Comparison of ENCODE assay signal across 9 cellular contexts in genomic region chr11:110463153-110463552, GRCh38. TPM values are rescaled to one million over a fixed set of nuclear protein-coding genes. Genes with fewer than 3 reads are reported as not detected.
DNase-seq lines count a peak whose midpoint lies in the region; ATAC-seq and TF ChIP-seq lines count a peak whose summit lies in the region.
"Had no signal": no experiment of that assay in that cellular context is flagged by ENCODE, and none has a peak within 500 bp of the region (broad histone marks: within the 10 kb centered on the region; RNA-seq: fewer than 3 reads in every experiment).

No MANE protein-coding gene starts in this region.

- no peaks in the 10 kb centered on the region for H3K9me2 ChIP-seq in GM23338 (ENCODE audit: insufficient read depth)

- H2AFZ ChIP-seq in GM23338: no peak overlapping the region

- H3K4me3 Mint-ChIP-seq in GM23338: no peak overlapping the region

- ATAC-seq in GM23338: peak; percentile 98
- peak; percentile 76 to 79 for ATAC-seq in lower lobe of right lung

- H3K9me3 ChIP-seq in lower lobe of right lung (no peaks in the 10 kb centered on the region), transverse colon (no peaks in the 10 kb centered on the region)

- TF ChIP-seq CTCF in GM23338 (conservative IDR thresholded peaks at IDR 0.05; ENCODE audit: low read depth in 2 of 2): peak; percentile 74 to 89
- TF ChIP-seq CTCF in lower lobe of right lung (IDR thresholded peaks at IDR 0.05): peak; percentile 54
- peak; percentile 24 to 51 (median 40) for TF ChIP-seq CTCF in transverse colon (IDR thresholded peaks at IDR 0.05)

- H3F3A ChIP-seq in GM23338 (replicated peaks; ENCODE audit: low read depth): no peaks in the 10 kb centered on the region

- H3K4me2 ChIP-seq in GM23338: no peak overlapping the region

- intact Hi-C loops in lower lobe of right lung (cut with DNase I): no loop called here
- intact Hi-C loops in transverse colon (cut with DNase I; ENCODE audit: low total_unique reads): no loop called here

- H3K4me1 ChIP-seq in GM23338 (ENCODE audit: insufficient read depth) (no peaks in the 10 kb centered on the region), lower lobe of right lung (no peaks in the 10 kb centered on the region), transverse colon (no peaks in the 10 kb centered on the region)

- DNase-seq in COR-L47 (lab: John Stamatoyannopoulos, UW) (peak; percentile 50), GM23338 (ENCODE audit: low spot score) (peak; percentile 71), NCI-H748 (lab: John Stamatoyannopoulos, UW; ENCODE audit: unreplicated experiment) (peak; percentile 68), cerebellar cortex (ENCODE audit: low spot score) (peak; percentile 28), lower lobe of right lung (peak; percentile 61), transverse colon (peak; percentile 46), NCI-H187 treated with DMSO at 0.1 percent for 48 hours (lab: John Stamatoyannopoulos, UW) (no peak), cortex of kidney (lab: John Stamatoyannopoulos, UW) (no peak)

- H3K27me3 Mint-ChIP-seq in GM23338 (ENCODE audit: insufficient read depth, low read depth, poor library complexity): no peaks in the 10 kb centered on the region
- H3K27me3 Mint-ChIP-seq: IgD-negative memory B cell had no signal

- no peaks in the 10 kb centered on the region for H3K9me3 Mint-ChIP-seq in GM23338
- H3K9me3 Mint-ChIP-seq: IgD-negative memory B cell had no signal

- no peak for TF ChIP-seq EP300 in transverse colon (IDR thresholded peaks at IDR 0.05; ENCODE audit: low read depth)

- no peaks in the 10 kb centered on the region for H3K36me3 Mint-ChIP-seq in GM23338 (ENCODE audit: low read depth)

- no peak for TF ChIP-seq POLR2A in transverse colon (IDR thresholded peaks at IDR 0.05)

- H3K27ac ChIP-seq in GM23338 (ENCODE audit: low read depth) (no peak overlapping the region), lower lobe of right lung (no peak overlapping the region), transverse colon (no peak overlapping the region)

- H3K4me3 ChIP-seq in GM23338 (no peak overlapping the region), lower lobe of right lung (no peak overlapping the region), transverse colon (no peak overlapping the region)

- H3K4me1 Mint-ChIP-seq in GM23338: no peaks in the 10 kb centered on the region
- H3K4me1 Mint-ChIP-seq: IgD-negative memory B cell had no signal

- H3K27ac Mint-ChIP-seq in GM23338: no peak overlapping the region

- H3K36me3 ChIP-seq in GM23338 (ENCODE audit: insufficient read depth) (no peaks in the 10 kb centered on the region), lower lobe of right lung (peaks cover 40% of the 10 kb centered on the region), transverse colon (no peaks in the 10 kb centered on the region)

- no peaks in the 10 kb centered on the region for H4K20me1 ChIP-seq in GM23338 (replicated peaks; ENCODE audit: insufficient read depth)

- WGBS in transverse colon (ENCODE audit: low coverage in 1 of 2), 2 donors: 39 to 43% methylated on average over 6 of the region's 6 CpGs

- H3K27me3 ChIP-seq in GM23338 (ENCODE audit: insufficient read depth) (no peaks in the 10 kb centered on the region), lower lobe of right lung (ENCODE audit: low read depth) (no peaks in the 10 kb centered on the region), transverse colon (no peaks in the 10 kb centered on the region)

- no peaks in the 10 kb centered on the region for H3K79me2 ChIP-seq in GM23338 (replicated peaks; ENCODE audit: insufficient read depth)

- in situ Hi-C loops in transverse colon (cut with MboI; ENCODE audit: low pct_ligation_motif_present in 1 of 4, low pct_unique_long_range_greater_than_20kb in 1 of 4, low sequenced_read_pairs in 3 of 4): loop anchor here (10.0 to 25.0 kb wide), 4 partner anchors 772 to 999 kb away; partner anchors contain the start of gene POU2AF2 (in 2 of the 4)

TF ChIP-seq in GM23338, 12 proteins besides CTCF, POLR2A, EP300 and RAD21 (continues in another document):
- TF ChIP-seq ZNF462 (CRISPR knock-in tag; IDR thresholded peaks at IDR 0.05): no peak
- no peak for TF ChIP-seq STAT1 (IDR thresholded peaks at IDR 0.05; ENCODE audit: unreplicated experiment)
- TF ChIP-seq NANOG (IDR thresholded peaks at IDR 0.05; ENCODE audit: borderline replicate concordance): no peak
- no peak for TF ChIP-seq CREB1 (CRISPR knock-in tag; IDR thresholded peaks at IDR 0.05; ENCODE audit: low read depth)
- no peak for TF ChIP-seq JUNB (IDR thresholded peaks at IDR 0.05; ENCODE audit: unreplicated experiment)
- TF ChIP-seq EZH2phosphoT487 (IDR thresholded peaks at IDR 0.05; ENCODE audit: unreplicated experiment): no peak

RNA-seq across cellular contexts. Expression of gene FDX1, which starts 33.4 kb away (rescaled TPM):
- total RNA-seq in GM23338 (2014; rRNA removed; shearing (Covaris generic)): 11.1 and 15.3 TPM in 2 replicates
- 15.9 and 16.8 TPM in 2 replicates for polyA plus RNA-seq in GM23338 (2016; fragmentation: Nextera tagmentation; extraction: Ambion mirVana)
- total RNA-seq in lower lobe of right lung (19.5 TPM), transverse colon (10 to 100 TPM; 25.4 to 28.9 (median 26.8) TPM)

Comparison
In these comparisons a context has a peak if more than half of its experiments do, and no peak if none do; other contexts are left out.
1. DNase-seq: peak in COR-L47 (single experiment), GM23338 (single experiment), NCI-H748 (single experiment), cerebellar cortex (single experiment), lower lobe of right lung (single experiment) and transverse colon (single experiment); none in NCI-H187 treated with DMSO at 0.1 percent for 48 hours (single experiment) and cortex of kidney (single experiment).
2. Peak in every context shown above with its lines, with median percentiles within 50 percentile points of each other: CTCF ChIP-seq.